Comparison of ENCODE assay signal across 14 cellular contexts in the genomic region with DNA sequence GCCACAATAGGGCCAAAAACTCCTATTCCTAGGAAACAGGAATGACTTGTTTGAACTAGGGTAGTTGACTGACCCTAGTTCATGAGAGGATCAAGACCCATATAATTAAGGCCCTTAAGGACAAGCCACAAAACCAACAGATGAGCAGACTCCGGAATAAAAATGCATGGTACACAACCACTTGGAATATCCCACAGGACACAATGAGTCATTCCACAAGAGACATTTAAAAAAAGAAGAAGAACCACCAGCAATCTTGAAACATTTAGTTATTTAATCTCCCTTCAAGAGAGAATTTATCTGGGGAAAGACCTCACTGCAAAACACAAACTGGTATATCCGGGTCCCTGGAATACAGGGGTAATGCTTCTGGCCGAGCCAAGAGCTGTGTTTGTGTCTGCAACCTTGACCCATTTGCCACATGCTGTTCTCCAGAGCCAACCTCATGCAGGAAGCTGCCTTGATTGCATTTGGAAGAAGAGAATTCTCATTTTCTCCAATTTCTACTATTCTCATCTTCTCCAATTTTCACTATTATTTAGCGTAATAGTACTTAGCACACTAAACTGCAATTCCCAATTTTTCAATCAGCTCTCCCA.
DNase-seq lines count a peak whose midpoint lies in the region; ATAC-seq and TF ChIP-seq lines count a peak whose summit lies in the region.
"Had no signal": no experiment of that assay in that cellular context is flagged by ENCODE, and none has a peak within 500 bp of the region (broad histone marks: within the 10 kb centered on the region; RNA-seq: fewer than 3 reads in every experiment).

No MANE protein-coding gene starts in this region.

- no peak overlapping the region for H3K4me3 ChIP-seq in cardiac fibroblast (replicated peaks in 1 of 2; ENCODE audit: low read depth in 2 of 2, low read length in 2 of 2)
- no peak overlapping the region for H3K4me3 ChIP-seq in right lobe of liver
- no peak overlapping the region for H3K4me3 ChIP-seq in subcutaneous abdominal adipose tissue (ENCODE audit: low read depth in 1 of 5, low read length in 5 of 5)

- intact Hi-C loops in right lobe of liver (cut with DNase I): no loop called here
- intact Hi-C loops in activated CD4-positive, alpha-beta T cell treated with anti-CD3 and anti-CD28 coated beads for 36 hours (cut with DNase I, micrococcal nuclease): no loop called here

- no peak for TF ChIP-seq CTCF in cardiac fibroblast (IDR thresholded peaks at IDR 0.05; ENCODE audit: low read depth, low read length)
- TF ChIP-seq CTCF in right lobe of liver (IDR thresholded peaks at IDR 0.05): no peak

- H3K36me3 Mint-ChIP-seq in activated CD4-positive, alpha-beta T cell treated with anti-CD3 and anti-CD28 coated beads for 36 hours (ENCODE audit: low read depth): peaks cover 21% of the 10 kb centered on the region

- H3K36me3 ChIP-seq in right lobe of liver (no peaks in the 10 kb centered on the region), subcutaneous abdominal adipose tissue (ENCODE audit: control insufficient read depth in 5 of 5, insufficient read depth in 5 of 5, low read length in 5 of 5) (peaks cover 4 to 24% (median 15%) of the 10 kb centered on the region in 5 donors)

- H3K27ac ChIP-seq in right lobe of liver: peak overlapping the region; percentile 71 to 93 (median 91)
- peak overlapping the region; percentile 85 for H3K27ac ChIP-seq in subcutaneous abdominal adipose tissue (ENCODE audit: low read depth, low read length)
- H3K27ac ChIP-seq: HL-60 had no signal

- H3K27ac Mint-ChIP-seq in activated CD4-positive, alpha-beta T cell treated with anti-CD3 and anti-CD28 coated beads for 36 hours: no peak overlapping the region

- H3K27me3 Mint-ChIP-seq in activated CD4-positive, alpha-beta T cell treated with anti-CD3 and anti-CD28 coated beads for 36 hours: no peaks in the 10 kb centered on the region
- H3K27me3 Mint-ChIP-seq: CD4-positive, alpha-beta memory T cell had no signal

- no peak overlapping the region for H3K4me3 Mint-ChIP-seq in activated CD4-positive, alpha-beta T cell treated with anti-CD3 and anti-CD28 coated beads for 36 hours
- H3K4me3 Mint-ChIP-seq: CD4-positive, alpha-beta memory T cell had no signal

- POLR2A ChIA-PET in activated CD4-positive, alpha-beta T cell treated with anti-CD3 and anti-CD28 coated beads for 36 hours (lab: Charles Lee): no interaction called here

- H3K9ac ChIP-seq in subcutaneous abdominal adipose tissue (ENCODE audit: low read length in 5 of 5): peak overlapping the region in 1 of 5 donors; percentile 56

- WGBS in right lobe of liver (ENCODE audit: insufficient coverage, low coverage, low lambda C conversion rate, missing lambda C conversion rate): 44% methylated on average over 4 of the region's 4 CpGs

- H3K9me3 Mint-ChIP-seq in activated CD4-positive, alpha-beta T cell treated with anti-CD3 and anti-CD28 coated beads for 36 hours (ENCODE audit: low read depth): peaks cover 12% of the 10 kb centered on the region

- CTCF ChIA-PET in activated CD4-positive, alpha-beta T cell treated with anti-CD3 and anti-CD28 coated beads for 36 hours (lab: Charles Lee): interaction anchor here (1.0 kb wide), 1 partner anchor 8 kb away, joined by 3 read pairs; no protein-coding TSS in a partner anchor

- H3K4me1 ChIP-seq in right lobe of liver (peaks cover 0 to 42% (median 16%) of the 10 kb centered on the region in 4 donors), subcutaneous abdominal adipose tissue (ENCODE audit: control insufficient read depth in 5 of 5, insufficient read depth in 5 of 5, low read length in 5 of 5) (peaks cover 4 to 50% (median 47%) of the 10 kb centered on the region in 5 donors)

- H3K27me3 ChIP-seq in right lobe of liver (no peaks in the 10 kb centered on the region), subcutaneous abdominal adipose tissue (ENCODE audit: control insufficient read depth in 5 of 5, insufficient read depth in 4 of 5, low read length in 5 of 5) (no peaks in the 10 kb centered on the region)

- H3K9me3 ChIP-seq in right lobe of liver: no peaks in the 10 kb centered on the region
- peaks cover 0 to 7% (median 0%) of the 10 kb centered on the region in 5 donors for H3K9me3 ChIP-seq in subcutaneous abdominal adipose tissue (ENCODE audit: control insufficient read depth in 5 of 5, low read length in 5 of 5)

- ATAC-seq in right lobe of liver (peak in 3 of 4 donors; percentile 25 to 39 (median 37)), HG03139 (IDR thresholded peaks at IDR 0.05; ENCODE audit: unreplicated experiment) (no peak)
- no peak for ATAC-seq in activated CD4-positive, alpha-beta T cell treated with anti-CD3 and anti-CD28 coated beads for 36 hours

- peak; percentile 35 for DNase-seq in HT1080 (ENCODE audit: low read depth)
- peak; percentile 40 to 42 for DNase-seq in cardiac fibroblast (ENCODE audit: low read depth in 2 of 2)
- DNase-seq in right lobe of liver: no peak
- DNase-seq in DMS79 treated with DMSO at 0.1 percent for 48 hours (lab: John Stamatoyannopoulos, UW): no peak
- DNase-seq in superior temporal gyrus (ENCODE audit: extremely low spot score): no peak
- no peak for DNase-seq in activated CD4-positive, alpha-beta T cell treated with anti-CD3 and anti-CD28 coated beads for 36 hours
- DNase-seq: CD4-positive, alpha-beta memory T cell; MM.1S; NCI-H2227 treated with DMSO at 0.1 percent for 48 hours; stimulated activated CD4-positive, alpha-beta T cell treated with anti-CD3 and anti-CD28 coated beads, Interleukin-15, amount 100 ng/mL, for 24 hours; stimulated activated CD8-positive, alpha-beta memory T cell treated with anti-CD3 and anti-CD28 coated beads, Interleukin-4, amount 100 ng/mL, for 48 hours had no signal

- no peak for TF ChIP-seq POLR2A in right lobe of liver (IDR thresholded peaks at IDR 0.05)

- peaks cover 43% of the 10 kb centered on the region for H3K4me1 Mint-ChIP-seq in activated CD4-positive, alpha-beta T cell treated with anti-CD3 and anti-CD28 coated beads for 36 hours

Comparison
In these comparisons a context has a peak if more than half of its experiments do, and no peak if none do; other contexts are left out.
1. DNase-seq: peak in HT1080 (single experiment) and cardiac fibroblast (2 of 2); none in right lobe of liver (0 of 3), DMS79 treated with DMSO at 0.1 percent for 48 hours (single experiment), superior temporal gyrus (single experiment) and activated CD4-positive, alpha-beta T cell treated with anti-CD3 and anti-CD28 coated beads for 36 hours (single experiment).
2. ATAC-seq: peak in right lobe of liver (3 of 4); none in activated CD4-positive, alpha-beta T cell treated with anti-CD3 and anti-CD28 coated beads for 36 hours (single experiment) and HG03139 (single experiment).